34 cellular contexts compared by ENCODE assay signal in the genomic region with DNA sequence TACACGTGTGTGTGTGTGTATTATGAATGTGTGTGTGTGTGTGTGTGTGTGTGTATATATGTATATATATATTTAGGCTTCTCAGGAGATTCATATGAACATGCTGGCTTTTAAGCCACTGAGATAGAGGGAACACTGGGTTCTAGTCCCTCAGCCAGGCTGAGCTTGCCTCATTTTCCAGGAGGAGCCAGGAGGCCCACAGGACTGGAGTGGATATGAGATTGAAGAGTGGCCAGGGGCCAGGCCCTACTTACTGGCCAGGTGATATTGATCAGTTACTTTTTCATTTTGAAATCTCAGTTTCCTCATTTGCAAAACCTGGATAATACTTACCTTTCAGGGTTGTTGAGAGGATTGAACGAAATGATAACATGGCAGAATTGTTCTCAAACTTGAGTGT.
"Had no signal": no experiment of that assay in that cellular context is flagged by ENCODE, and none has a peak within 500 bp of the region (broad histone marks: within the 10 kb centered on the region; RNA-seq: fewer than 3 reads in every experiment).

No MANE protein-coding gene starts in this region.

- DNase-seq: Karpas-422, Kasumi-1, MG63, MM.1S, MV-4-11, NCI-H1048, NCI-H1092, NCI-H1092 treated with DMSO at 0.1 percent for 48 hours, NCI-H1105, NCI-H1105 treated with DMSO at 0.1 percent for 48 hours, NCI-H1417, NCI-H1417 treated with DMSO at 0.1 percent for 48 hours, NCI-H1436, NCI-H1436 treated with DMSO at 0.1 percent for 48 hours, NCI-H146, NCI-H1694, NCI-H1694 treated with DMSO at 0.1 percent for 48 hours, NCI-H187, NCI-H187 treated with DMSO at 0.1 percent for 48 hours, NCI-H1930, NCI-H2029, NCI-H2029 treated with DMSO at 0.1 percent for 48 hours, NCI-H2081, NCI-H2081 treated with DMSO at 0.1 percent for 48 hours, NCI-H2107, NCI-H2171, NCI-H2171 treated with DMSO at 0.1 percent for 48 hours, NCI-H2227 treated with DMSO at 0.1 percent for 48 hours, NCI-H226, NCI-H345, NCI-H446, NCI-H446 treated with DMSO at 0.1 percent for 48 hours, NCI-H510A had no signal

- H3K4me2 ChIP-seq: KMS-11 had no signal

- H3K4me3 ChIP-seq: MG63 had no signal

- H3K9ac ChIP-seq: KMS-11 had no signal

- H3K9me3 ChIP-seq: MG63 had no signal

- H3K27ac ChIP-seq: KMS-11 had no signal

- H3K27me3 ChIP-seq: MG63 had no signal
